Comparison of ENCODE assay signal across 13 cellular contexts in genomic region chr2:99101697-99102096, GRCh38. TPM values are rescaled to one million over a fixed set of nuclear protein-coding genes. Genes with fewer than 3 reads are reported as not detected.
DNase-seq lines count a peak whose midpoint lies in the region; ATAC-seq, FAIRE-seq and TF ChIP-seq lines count a peak whose summit lies in the region.
"Had no signal": no experiment of that assay in that cellular context is flagged by ENCODE, and none has a peak within 500 bp of the region (broad histone marks: within the 10 kb centered on the region; RNA-seq: fewer than 3 reads in every experiment).

No MANE protein-coding gene starts in this region.

- no peak overlapping the region for H3K27ac Mint-ChIP-seq in activated CD4-positive, alpha-beta T cell treated with anti-CD3 and anti-CD28 coated beads for 36 hours
- H3K27ac Mint-ChIP-seq: activated naive CD8-positive, alpha-beta T cell treated with anti-CD3 and anti-CD28 coated beads, Interleukin-2, amount 50 U/mL, for 24 hours had no signal

- H3K4me3 ChIP-seq in A549 (no peak overlapping the region), GM23248 (no peak overlapping the region), ovary (no peak overlapping the region)
- H3K4me3 ChIP-seq: esophagus squamous epithelium had no signal

- no peaks in the 10 kb centered on the region for H3K9me3 Mint-ChIP-seq in activated CD4-positive, alpha-beta T cell treated with anti-CD3 and anti-CD28 coated beads for 36 hours (ENCODE audit: low read depth)
- H3K9me3 Mint-ChIP-seq: activated naive CD8-positive, alpha-beta T cell treated with anti-CD3 and anti-CD28 coated beads, Interleukin-2, amount 50 U/mL, for 24 hours had no signal

- H2AFZ ChIP-seq in GM23248, result peak overlapping the region; percentile 42

- no peak overlapping the region for H3K4me3 Mint-ChIP-seq in activated CD4-positive, alpha-beta T cell treated with anti-CD3 and anti-CD28 coated beads for 36 hours
- H3K4me3 Mint-ChIP-seq: activated naive CD8-positive, alpha-beta T cell treated with anti-CD3 and anti-CD28 coated beads, Interleukin-2, amount 50 U/mL, for 24 hours had no signal

- in situ Hi-C loops in GM23248 (cut with MboI), result no loop called here

- 19% methylated on average over 3 of the region's 3 CpGs for WGBS in A549 (ENCODE audit: missing lambda C conversion rate)
- WGBS in GM23248 (ENCODE audit: low coverage in 1 of 2, low lambda C conversion rate in 2 of 2, missing lambda C conversion rate in 2 of 2), 2 experiments, result 15 to 18% methylated on average over 3 of the region's 3 CpGs
- 10 to 13% (median 11%) methylated on average over 3 of the region's 3 CpGs for WGBS in ovary, 3 donors

- intact Hi-C loops in activated CD4-positive, alpha-beta T cell treated with anti-CD3 and anti-CD28 coated beads for 36 hours (cut with DNase I, micrococcal nuclease), result no loop called here
- intact Hi-C loops in ovary (cut with DNase I), result no loop called here

- no peak for FAIRE-seq in A549 (lab: Jason Lieb, UNC)

- H3K27me3 ChIP-seq in GM23248 (replicated peaks; ENCODE audit: insufficient read depth) (no peaks in the 10 kb centered on the region), ovary (no peaks in the 10 kb centered on the region)
- H3K27me3 ChIP-seq: esophagus squamous epithelium had no signal

- H3K9me3 ChIP-seq in A549 (no peaks in the 10 kb centered on the region), GM23248 (ENCODE audit: low read depth) (no peaks in the 10 kb centered on the region), ovary (no peaks in the 10 kb centered on the region)
- H3K9me3 ChIP-seq: esophagus squamous epithelium had no signal

- POLR2A ChIA-PET in A549 (lab: Yijun Ruan, JAX), result no interaction called here
- POLR2A ChIA-PET in activated CD4-positive, alpha-beta T cell treated with anti-CD3 and anti-CD28 coated beads for 36 hours (lab: Charles Lee), result no interaction called here

- no peak overlapping the region for H3K4me2 ChIP-seq in A549
- no peak overlapping the region for H3K4me2 ChIP-seq in GM23248 (ENCODE audit: unreplicated experiment)

- H3K4me1 Mint-ChIP-seq in activated CD4-positive, alpha-beta T cell treated with anti-CD3 and anti-CD28 coated beads for 36 hours, result peaks cover 6% of the 10 kb centered on the region

- TF ChIP-seq POLR2A in A549 (IDR thresholded peaks at IDR 0.05; ENCODE audit: low read length) (no peak), ovary (IDR thresholded peaks at IDR 0.05) (no peak)

- CTCF ChIA-PET in A549 (lab: Yijun Ruan, JAX), result no interaction called here
- CTCF ChIA-PET in activated CD4-positive, alpha-beta T cell treated with anti-CD3 and anti-CD28 coated beads for 36 hours (lab: Charles Lee), result no interaction called here

- no peaks in the 10 kb centered on the region for H3K36me3 Mint-ChIP-seq in activated CD4-positive, alpha-beta T cell treated with anti-CD3 and anti-CD28 coated beads for 36 hours (ENCODE audit: low read depth)

- ATAC-seq in A549 (peak; percentile 51 to 54; a peak in 3 of 6 replicates), left lobe of liver (peak; percentile 99)
- no peak for ATAC-seq in activated CD4-positive, alpha-beta T cell treated with anti-CD3 and anti-CD28 coated beads for 36 hours
- ATAC-seq: activated naive CD8-positive, alpha-beta T cell treated with anti-CD3 and anti-CD28 coated beads, Interleukin-2, amount 50 U/mL, for 24 hours had no signal

- TF ChIP-seq RAD21 in A549 (conservative IDR thresholded peaks at IDR 0.05 in 1 of 2, IDR thresholded peaks at IDR 0.05 in 1 of 2), result no peak

- no peaks in the 10 kb centered on the region for H3K79me2 ChIP-seq in GM23248 (ENCODE audit: insufficient read depth)

- TF ChIP-seq CTCF in A549 (IDR thresholded peaks at IDR 0.05) (no peak), ovary (IDR thresholded peaks at IDR 0.05) (no peak)

- no peaks in the 10 kb centered on the region for H3K4me1 ChIP-seq in A549
- no peaks in the 10 kb centered on the region for H3K4me1 ChIP-seq in GM23248 (ENCODE audit: insufficient read depth)
- H3K4me1 ChIP-seq in ovary (ENCODE audit: insufficient read depth), result no peaks in the 10 kb centered on the region
- H3K4me1 ChIP-seq: esophagus squamous epithelium had no signal

- no peak overlapping the region for H3K9ac ChIP-seq in GM23248

- no peaks in the 10 kb centered on the region for H3K9me2 ChIP-seq in GM23248 (ENCODE audit: insufficient read depth)

- no peak for DNase-seq in A549 (ENCODE audit: low read depth in 1 of 2, low spot score in 1 of 2)
- DNase-seq in GM23248, result peak; percentile 7
- DNase-seq in SW480 (ENCODE audit: low spot score), result peak; percentile 9
- DNase-seq in left lobe of liver (ENCODE audit: low spot score), result no peak
- DNase-seq in NCI-H146 (lab: John Stamatoyannopoulos, UW), result no peak
- no peak for DNase-seq in activated CD4-positive, alpha-beta T cell treated with anti-CD3 and anti-CD28 coated beads for 36 hours
- no peak for DNase-seq in ovary
- DNase-seq in T1000 (lab: John Stamatoyannopoulos, UW), result no peak
- DNase-seq: activated CD4-positive, alpha-beta T cell treated with anti-CD3 and anti-CD28 coated beads, Interleukin-2, amount 50 U/mL, for 1 hour; activated naive CD8-positive, alpha-beta T cell treated with anti-CD3 and anti-CD28 coated beads, Interleukin-2, amount 50 U/mL, for 24 hours; esophagus squamous epithelium; NCI-H1417 treated with DMSO at 0.1 percent for 48 hours had no signal

- H3K36me3 ChIP-seq in GM23248 (ENCODE audit: low read depth) (no peaks in the 10 kb centered on the region), ovary (no peaks in the 10 kb centered on the region)
- H3K36me3 ChIP-seq: esophagus squamous epithelium had no signal

- H3K27ac ChIP-seq in A549 (no peak overlapping the region), GM23248 (no peak overlapping the region), ovary (no peak overlapping the region)
- H3K27ac ChIP-seq: C4-2B, esophagus squamous epithelium had no signal

- TF ChIP-seq EP300 in A549 (IDR thresholded peaks at IDR 0.05), result no peak
- no peak for TF ChIP-seq EP300 in ovary (IDR thresholded peaks at IDR 0.05)

- no peaks in the 10 kb centered on the region for H4K20me1 ChIP-seq in GM23248 (ENCODE audit: insufficient read depth)

- no peaks in the 10 kb centered on the region for H3K27me3 Mint-ChIP-seq in activated CD4-positive, alpha-beta T cell treated with anti-CD3 and anti-CD28 coated beads for 36 hours
- H3K27me3 Mint-ChIP-seq: activated naive CD8-positive, alpha-beta T cell treated with anti-CD3 and anti-CD28 coated beads, Interleukin-2, amount 50 U/mL, for 24 hours had no signal

- no peaks in the 10 kb centered on the region for H3F3A ChIP-seq in GM23248 (ENCODE audit: insufficient read depth)

TF ChIP-seq in A549, 52 proteins besides CTCF, POLR2A, EP300 and RAD21:
- TF ChIP-seq NR3C1 (IDR thresholded peaks at IDR 0.05) (no peak), EHF (CRISPR knock-in tag; IDR thresholded peaks at IDR 0.05) (no peak), SMC3 (IDR thresholded peaks at IDR 0.05) (no peak), SREBF2 (IDR thresholded peaks at IDR 0.05) (no peak), RCOR1 (IDR thresholded peaks at IDR 0.05; ENCODE audit: low read depth, low read length) (no peak), E2F6 (IDR thresholded peaks at IDR 0.05; ENCODE audit: borderline replicate concordance, low read depth) (no peak)

RNA-seq across cellular contexts. Expression of gene C2orf15, which starts 39.8 kb away (rescaled TPM):
- polyA plus RNA-seq in A549 (2011; rRNA removed) (1.2 and 1.6 TPM in 2 replicates), A549 (2017; fragmentation: RNase III; extraction: RNeasy Plus Mini Kit Qiagen cat#74134 plus additional on column Dnase treatment) (0.80 to 1.4 TPM (median 1.3 TPM) in 3 replicates), GM23248 (2016; fragmentation: Nextera tagmentation; extraction: Ambion mirVana) (not detected in 2 replicates), ovary (under 1 TPM; 0.68 to 0.78 TPM)
- polyA plus RNA-seq in A549 (2012; cell fraction: cytosol; rRNA removed), result 0.30 and 0.34 TPM in 2 replicates
- 0.08 and 0.40 TPM in 2 replicates for polyA plus RNA-seq in A549 (2012; cell fraction: nucleus; rRNA removed)
- polyA minus RNA-seq in A549 (2011; rRNA and poly(A)+ RNA removed), result 0.44 and 0.58 TPM in 2 replicates
- not detected in 2 replicates for total RNA-seq in GM23248 (2014; rRNA removed; shearing (Covaris generic))
- total RNA-seq in left lobe of liver (0.23 TPM), ovary (1 to 10 TPM in 2 of 7 donors, under 1 TPM in 5; 0.24 to 3.0 (median 0.86) TPM)
- total RNA-seq in activated CD4-positive, alpha-beta T cell treated with anti-CD3 and anti-CD28 coated beads for 36 hours, result 1 to 10 TPM in 1 of 2 experiments, under 1 TPM in 1; 0.87 to 1.1 TPM

RNA-seq across cellular contexts. Expression of gene TSGA10, which starts 53.0 kb away (rescaled TPM):
- polyA plus RNA-seq in A549 (2011; rRNA removed) (3.7 and 4.3 TPM in 2 replicates), A549 (2017; fragmentation: RNase III; extraction: RNeasy Plus Mini Kit Qiagen cat#74134 plus additional on column Dnase treatment) (4.2 to 4.8 TPM (median 4.5 TPM) in 3 replicates), GM23248 (2016; fragmentation: Nextera tagmentation; extraction: Ambion mirVana) (0.60 and 1.2 TPM in 2 replicates), ovary (1 to 10 TPM; 1.8 to 3.1 TPM)
- 0.95 and 1.4 TPM in 2 replicates for polyA plus RNA-seq in A549 (2012; cell fraction: cytosol; rRNA removed)
- 0.22 and 0.35 TPM in 2 replicates for polyA plus RNA-seq in A549 (2012; cell fraction: nucleus; rRNA removed)
- polyA minus RNA-seq in A549 (2011; rRNA and poly(A)+ RNA removed), result 0.91 and 3.6 TPM in 2 replicates
- total RNA-seq in GM23248 (2014; rRNA removed; shearing (Covaris generic)), result 1.4 and 3.0 TPM in 2 replicates
- total RNA-seq in left lobe of liver (4.3 TPM), ovary (10 to 100 TPM in 2 of 7 donors, 1 to 10 TPM in 5; 7.0 to 35.5 (median 8.7) TPM)
- total RNA-seq in activated CD4-positive, alpha-beta T cell treated with anti-CD3 and anti-CD28 coated beads for 36 hours, result 1 to 10 TPM; 6.4 to 9.4 TPM

RNA-seq across cellular contexts. Expression of gene LIPT1, which starts 53.1 kb away (rescaled TPM):
- polyA plus RNA-seq in A549 (2011; rRNA removed) (10.0 and 10.9 TPM in 2 replicates), A549 (2017; fragmentation: RNase III; extraction: RNeasy Plus Mini Kit Qiagen cat#74134 plus additional on column Dnase treatment) (4.1 to 4.8 TPM (median 4.2 TPM) in 3 replicates), GM23248 (2016; fragmentation: Nextera tagmentation; extraction: Ambion mirVana) (4.6 TPM in 2 replicates), ovary (10 to 100 TPM; 13.4 to 14.6 TPM)
- polyA plus RNA-seq in A549 (2012; cell fraction: cytosol; rRNA removed), result 3.3 and 3.5 TPM in 2 replicates
- 4.9 and 5.5 TPM in 2 replicates for polyA plus RNA-seq in A549 (2012; cell fraction: nucleus; rRNA removed)
- 4.4 and 6.7 TPM in 2 replicates for polyA minus RNA-seq in A549 (2011; rRNA and poly(A)+ RNA removed)
- 6.6 and 8.8 TPM in 2 replicates for total RNA-seq in GM23248 (2014; rRNA removed; shearing (Covaris generic))
- total RNA-seq in left lobe of liver (2.5 TPM), ovary (10 to 100 TPM in 3 of 7 donors, 1 to 10 TPM in 4; 6.2 to 12.3 (median 9.7) TPM)
- total RNA-seq in activated CD4-positive, alpha-beta T cell treated with anti-CD3 and anti-CD28 coated beads for 36 hours, result 1 to 10 TPM; 4.6 to 4.7 TPM

Comparison
In these comparisons a context has a peak if more than half of its experiments do, and no peak if none do; other contexts are left out.
1. DNase-seq: peak in GM23248 (single experiment) and SW480 (single experiment); none in A549 (0 of 2), left lobe of liver (single experiment), NCI-H146 (single experiment), activated CD4-positive, alpha-beta T cell treated with anti-CD3 and anti-CD28 coated beads for 36 hours (single experiment), ovary (0 of 5) and T1000 (single experiment).